1 cellular context compared by ENCODE assay signal in genomic region chr1:248863011-248863881, GRCh38.
TF ChIP-seq lines count a peak whose summit lies in the region.

No MANE protein-coding gene starts in this region.

TF ChIP-seq in HepG2, 621 proteins besides CTCF, POLR2A, EP300 and RAD21 (continues in another document):
- TF ChIP-seq CHD2 (IDR thresholded peaks at IDR 0.05; ENCODE audit: low read depth, low read length) (no peak), ELF3 (CRISPR knock-in tag; IDR thresholded peaks at IDR 0.05) (no peak; the same call in 1 of the 2 replicates), ZNF460 (CRISPR knock-in tag; IDR thresholded peaks at IDR 0.05; ENCODE audit: borderline replicate concordance) (no peak), MLXIP (CRISPR knock-in tag; IDR thresholded peaks at IDR 0.05; ENCODE audit: borderline replicate concordance) (no peak), AKNA (CRISPR knock-in tag; IDR thresholded peaks at IDR 0.05; ENCODE audit: borderline replicate concordance) (no peak), ZNF614 (CRISPR knock-in tag; IDR thresholded peaks at IDR 0.05; ENCODE audit: borderline replicate concordance) (no peak; the same call in 1 of the 2 replicates), TCF12 (IDR thresholded peaks at IDR 0.05) (no peak), TCF12 (CRISPR knock-in tag; IDR thresholded peaks at IDR 0.05) (no peak), SOX6 (IDR thresholded peaks at IDR 0.05) (no peak), SOX6 (CRISPR knock-in tag; IDR thresholded peaks at IDR 0.05) (peak; percentile 51), POLR2AphosphoS5 (IDR thresholded peaks at IDR 0.05; ENCODE audit: low read depth, low read length) (peak; percentile 59), ZNF788 (CRISPR knock-in tag; IDR thresholded peaks at IDR 0.05; ENCODE audit: borderline replicate concordance) (peak; percentile 90), NCOA1 (CRISPR knock-in tag; IDR thresholded peaks at IDR 0.05) (peak; percentile 95), POGK (CRISPR knock-in tag; conservative IDR thresholded peaks at IDR 0.05) (no peak; the same call in 1 of the 2 replicates), ZNF761 (CRISPR knock-in tag; conservative IDR thresholded peaks at IDR 0.05) (no peak; the same call in 1 of the 2 replicates), GMEB1 (CRISPR knock-in tag; IDR thresholded peaks at IDR 0.05; ENCODE audit: borderline replicate concordance) (peak; percentile 53; the same call in 1 of the 2 replicates), ZKSCAN5 (CRISPR knock-in tag; IDR thresholded peaks at IDR 0.05) (peak; percentile 48; the same call in 1 of the 2 replicates), ZBTB21 (CRISPR knock-in tag; IDR thresholded peaks at IDR 0.05) (no peak), SNAPC5 (CRISPR knock-in tag; IDR thresholded peaks at IDR 0.05; ENCODE audit: borderline replicate concordance) (no peak), SUZ12 (IDR thresholded peaks at IDR 0.05; ENCODE audit: low read depth, low read length) (no peak), HIVEP1 (CRISPR knock-in tag; IDR thresholded peaks at IDR 0.05) (no peak), EZH2 (conservative IDR thresholded peaks at IDR 0.05; ENCODE audit: low read depth, low read length) (no peak), ZNF232 (CRISPR knock-in tag; IDR thresholded peaks at IDR 0.05; ENCODE audit: borderline replicate concordance) (0 out of 2 replicates have a peak, but pooled peaks have one; percentile 21), ZSCAN20 (CRISPR knock-in tag; IDR thresholded peaks at IDR 0.05; ENCODE audit: borderline replicate concordance) (peak; percentile 77; the same call in 1 of the 2 replicates)
- TF ChIP-seq, protein P1, sequence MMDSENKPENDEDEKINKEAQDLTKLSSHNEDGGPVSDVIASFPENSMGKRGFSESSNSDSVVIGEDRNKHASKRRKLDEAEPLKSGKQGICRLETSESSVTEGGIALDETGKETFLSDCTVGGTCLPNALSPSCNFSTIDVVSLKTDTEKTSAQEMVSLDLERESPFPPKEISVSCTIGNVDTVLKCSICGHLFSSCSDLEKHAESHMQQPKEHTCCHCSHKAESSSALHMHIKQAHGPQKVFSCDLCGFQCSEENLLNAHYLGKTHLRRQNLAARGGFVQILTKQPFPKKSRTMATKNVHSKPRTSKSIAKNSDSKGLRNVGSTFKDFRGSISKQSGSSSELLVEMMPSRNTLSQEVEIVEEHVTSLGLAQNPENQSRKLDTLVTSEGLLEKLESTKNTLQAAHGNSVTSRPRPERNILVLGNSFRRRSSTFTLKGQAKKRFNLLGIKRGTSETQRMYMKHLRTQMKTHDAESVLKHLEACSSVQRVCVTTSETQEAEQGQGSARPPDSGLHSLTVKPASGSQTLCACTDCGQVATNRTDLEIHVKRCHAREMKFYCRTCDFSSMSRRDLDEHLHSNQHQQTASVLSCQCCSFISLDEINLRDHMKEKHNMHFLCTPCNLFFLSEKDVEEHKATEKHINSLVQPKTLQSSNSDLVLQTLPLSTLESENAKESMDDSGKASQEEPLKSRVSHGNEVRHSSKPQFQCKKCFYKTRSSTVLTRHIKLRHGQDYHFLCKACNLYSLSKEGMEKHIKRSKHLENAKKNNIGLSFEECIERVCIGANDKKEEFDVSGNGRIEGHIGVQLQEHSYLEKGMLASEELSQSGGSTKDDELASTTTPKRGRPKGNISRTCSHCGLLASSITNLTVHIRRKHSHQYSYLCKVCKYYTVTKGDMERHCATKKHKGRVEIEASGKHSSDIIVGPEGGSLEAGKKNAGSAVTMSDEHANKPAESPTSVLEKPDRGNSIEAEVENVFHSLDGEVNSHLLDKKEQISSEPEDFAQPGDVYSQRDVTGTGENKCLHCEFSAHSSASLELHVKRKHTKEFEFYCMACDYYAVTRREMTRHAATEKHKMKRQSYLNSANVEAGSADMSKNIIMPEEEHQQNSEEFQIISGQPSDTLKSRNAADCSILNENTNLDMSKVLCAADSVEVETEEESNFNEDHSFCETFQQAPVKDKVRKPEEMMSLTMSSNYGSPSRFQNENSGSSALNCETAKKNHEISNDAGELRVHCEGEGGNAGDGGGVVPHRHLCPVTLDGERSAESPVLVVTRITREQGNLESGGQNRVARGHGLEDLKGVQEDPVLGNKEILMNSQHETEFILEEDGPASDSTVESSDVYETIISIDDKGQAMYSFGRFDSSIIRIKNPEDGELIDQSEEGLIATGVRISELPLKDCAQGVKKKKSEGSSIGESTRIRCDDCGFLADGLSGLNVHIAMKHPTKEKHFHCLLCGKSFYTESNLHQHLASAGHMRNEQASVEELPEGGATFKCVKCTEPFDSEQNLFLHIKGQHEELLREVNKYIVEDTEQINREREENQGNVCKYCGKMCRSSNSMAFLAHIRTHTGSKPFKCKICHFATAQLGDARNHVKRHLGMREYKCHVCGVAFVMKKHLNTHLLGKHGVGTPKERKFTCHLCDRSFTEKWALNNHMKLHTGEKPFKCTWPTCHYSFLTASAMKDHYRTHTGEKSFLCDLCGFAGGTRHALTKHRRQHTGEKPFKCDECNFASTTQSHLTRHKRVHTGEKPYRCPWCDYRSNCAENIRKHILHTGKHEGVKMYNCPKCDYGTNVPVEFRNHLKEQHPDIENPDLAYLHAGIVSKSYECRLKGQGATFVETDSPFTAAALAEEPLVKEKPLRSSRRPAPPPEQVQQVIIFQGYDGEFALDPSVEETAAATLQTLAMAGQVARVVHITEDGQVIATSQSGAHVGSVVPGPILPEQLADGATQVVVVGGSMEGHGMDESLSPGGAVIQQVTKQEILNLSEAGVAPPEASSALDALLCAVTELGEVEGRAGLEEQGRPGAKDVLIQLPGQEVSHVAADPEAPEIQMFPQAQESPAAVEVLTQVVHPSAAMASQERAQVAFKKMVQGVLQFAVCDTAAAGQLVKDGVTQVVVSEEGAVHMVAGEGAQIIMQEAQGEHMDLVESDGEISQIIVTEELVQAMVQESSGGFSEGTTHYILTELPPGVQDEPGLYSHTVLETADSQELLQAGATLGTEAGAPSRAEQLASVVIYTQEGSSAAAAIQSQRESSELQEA (CRISPR knock-in tag; IDR thresholded peaks at IDR 0.05; ENCODE audit: not compliant biosample characterization): no peak
- TF ChIP-seq, protein P2, sequence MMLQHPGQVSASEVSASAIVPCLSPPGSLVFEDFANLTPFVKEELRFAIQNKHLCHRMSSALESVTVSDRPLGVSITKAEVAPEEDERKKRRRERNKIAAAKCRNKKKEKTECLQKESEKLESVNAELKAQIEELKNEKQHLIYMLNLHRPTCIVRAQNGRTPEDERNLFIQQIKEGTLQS (CRISPR knock-in tag; IDR thresholded peaks at IDR 0.05): peak; percentile 11; the same call in 1 of the 2 replicates
- TF ChIP-seq, protein P3, sequence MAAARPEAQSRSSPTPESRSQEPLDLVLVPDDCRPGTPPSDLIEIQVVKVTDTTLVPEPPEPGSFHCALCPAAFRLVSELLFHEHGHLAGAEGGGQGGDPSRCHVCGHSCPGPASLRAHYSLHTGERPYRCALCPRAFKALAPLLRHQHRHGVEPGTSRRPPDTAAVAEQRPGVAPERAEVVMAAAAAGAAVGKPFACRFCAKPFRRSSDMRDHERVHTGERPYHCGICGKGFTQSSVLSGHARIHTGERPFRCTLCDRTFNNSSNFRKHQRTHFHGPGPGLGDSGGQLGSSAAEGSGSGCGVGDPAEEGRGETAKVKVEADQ (CRISPR knock-in tag; IDR thresholded peaks at IDR 0.05; ENCODE audit: borderline replicate concordance): 0 out of 2 replicates have a peak, but pooled peaks have one; percentile 25
- TF ChIP-seq, protein P4, sequence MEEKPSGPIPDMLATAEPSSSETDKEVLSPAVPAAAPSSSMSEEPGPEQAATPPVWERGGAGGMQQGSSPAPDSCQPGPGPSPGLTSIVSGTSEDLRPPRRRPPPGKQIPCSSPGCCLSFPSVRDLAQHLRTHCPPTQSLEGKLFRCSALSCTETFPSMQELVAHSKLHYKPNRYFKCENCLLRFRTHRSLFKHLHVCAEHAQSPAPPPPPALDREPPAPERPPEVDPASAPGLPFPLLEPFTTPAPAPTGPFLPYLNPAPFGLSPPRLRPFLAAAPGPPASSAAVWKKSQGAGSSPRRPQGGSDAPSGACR (CRISPR knock-in tag; IDR thresholded peaks at IDR 0.05): no peak
- TF ChIP-seq, protein P5, sequence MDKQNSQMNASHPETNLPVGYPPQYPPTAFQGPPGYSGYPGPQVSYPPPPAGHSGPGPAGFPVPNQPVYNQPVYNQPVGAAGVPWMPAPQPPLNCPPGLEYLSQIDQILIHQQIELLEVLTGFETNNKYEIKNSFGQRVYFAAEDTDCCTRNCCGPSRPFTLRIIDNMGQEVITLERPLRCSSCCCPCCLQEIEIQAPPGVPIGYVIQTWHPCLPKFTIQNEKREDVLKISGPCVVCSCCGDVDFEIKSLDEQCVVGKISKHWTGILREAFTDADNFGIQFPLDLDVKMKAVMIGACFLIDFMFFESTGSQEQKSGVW (CRISPR knock-in tag; IDR thresholded peaks at IDR 0.05; ENCODE audit: borderline replicate concordance): no peak
